10 cellular contexts compared by ENCODE assay signal in the genomic region with DNA sequence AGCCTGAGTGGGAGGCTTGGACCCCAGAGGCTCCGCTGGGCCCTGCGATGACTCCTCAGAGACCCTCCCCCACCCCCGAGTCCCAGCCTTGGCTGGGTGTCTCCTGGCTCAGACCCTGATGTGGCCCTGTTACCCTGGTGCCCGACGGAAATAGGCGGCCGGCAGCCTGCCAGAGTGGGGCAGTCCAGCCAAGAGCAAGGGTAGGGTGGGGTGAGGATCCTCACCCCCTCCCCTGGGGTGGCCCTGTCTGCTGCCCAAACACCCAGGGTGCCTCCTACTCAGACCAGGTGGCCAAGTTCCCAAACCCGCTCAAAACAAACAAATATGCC. TPM values are rescaled to one million over a fixed set of nuclear protein-coding genes. Genes with fewer than 3 reads are reported as not detected.
DNase-seq lines count a peak whose midpoint lies in the region.
"Had no signal": no experiment of that assay in that cellular context is flagged by ENCODE, and none has a peak within 500 bp of the region (broad histone marks: within the 10 kb centered on the region; RNA-seq: fewer than 3 reads in every experiment).

No MANE protein-coding gene starts in this region.

- no peak overlapping the region for H3K23ac ChIP-seq in mesendoderm (ENCODE audit: low read length)

- H2BK15ac ChIP-seq in mesendoderm (replicated peaks; ENCODE audit: low read depth): no peak overlapping the region

- H3K79me1 ChIP-seq in mesendoderm (ENCODE audit: low read length): no peaks in the 10 kb centered on the region

- H3K79me2 ChIP-seq in mesendoderm (ENCODE audit: control insufficient read depth, insufficient read depth, low read length): no peaks in the 10 kb centered on the region

- H3K56ac ChIP-seq in mesendoderm (ENCODE audit: low read length): no peak overlapping the region

- H2BK5ac ChIP-seq in mesendoderm (ENCODE audit: low read length): no peak overlapping the region

- no peak overlapping the region for H3K4me2 ChIP-seq in mesendoderm (ENCODE audit: low read length)

- H3K36me3 ChIP-seq in duodenal mucosa (ENCODE audit: control insufficient read depth in 1 of 2, insufficient read depth in 2 of 2, low read length in 2 of 2): no peaks in the 10 kb centered on the region
- no peaks in the 10 kb centered on the region for H3K36me3 ChIP-seq in mesendoderm (ENCODE audit: control insufficient read depth, insufficient read depth, low read length)

- H3K18ac ChIP-seq in mesendoderm (ENCODE audit: low read length): peak overlapping the region; percentile 0

- H4K5ac ChIP-seq in mesendoderm (ENCODE audit: low read length): no peak overlapping the region

- no CpG with 5 or more reads among the region's 8 CpGs for WGBS in mesendoderm (ENCODE audit: extremely low coverage, insufficient coverage, low lambda C conversion rate)

- H3K9ac ChIP-seq in duodenal mucosa (ENCODE audit: low read depth in 1 of 2, low read length in 2 of 2) (no peak overlapping the region), mesendoderm (ENCODE audit: low read length) (no peak overlapping the region)

- H2AK5ac ChIP-seq in mesendoderm (ENCODE audit: low read length): no peak overlapping the region

- H3K27me3 ChIP-seq in duodenal mucosa (ENCODE audit: control insufficient read depth in 1 of 2, insufficient read depth in 2 of 2, low read length in 2 of 2): no peaks in the 10 kb centered on the region
- no peaks in the 10 kb centered on the region for H3K27me3 ChIP-seq in mesendoderm (ENCODE audit: insufficient read depth, low read length, poor library complexity)

- no peak overlapping the region for H2BK120ac ChIP-seq in mesendoderm (ENCODE audit: low read depth, low read length)

- no peaks in the 10 kb centered on the region for H3K9me3 ChIP-seq in duodenal mucosa (ENCODE audit: control insufficient read depth in 1 of 2, low read length in 2 of 2)

- no peak overlapping the region for H3K4ac ChIP-seq in mesendoderm (ENCODE audit: low read depth, low read length)

- H3K27ac ChIP-seq in duodenal mucosa (ENCODE audit: low read depth, low read length) (peak overlapping the region; percentile 10), mesendoderm (ENCODE audit: low read depth, low read length) (no peak overlapping the region), temporal lobe (ENCODE audit: low read depth, low read length) (peak overlapping the region; percentile 61)

- no peak overlapping the region for H4K8ac ChIP-seq in mesendoderm (ENCODE audit: low read depth, low read length)

- H3K4me1 ChIP-seq in duodenal mucosa (ENCODE audit: control insufficient read depth in 1 of 2, insufficient read depth in 2 of 2, low read length in 2 of 2): peaks cover 20 to 33% of the 10 kb centered on the region in 2 donors
- peaks cover 13% of the 10 kb centered on the region for H3K4me1 ChIP-seq in mesendoderm (ENCODE audit: control insufficient read depth, low read depth, low read length)

- H3K4me3 ChIP-seq in duodenal mucosa (ENCODE audit: low read depth in 1 of 2, low read length in 2 of 2) (no peak overlapping the region), mesendoderm (ENCODE audit: low read length) (no peak overlapping the region)

- DNase-seq in NCI-H2196 treated with DMSO at 0.1 percent for 48 hours (lab: John Stamatoyannopoulos, UW; ENCODE audit: unreplicated experiment) (peak; percentile 87), mesendoderm (no peak), AML-193 (lab: John Stamatoyannopoulos, UW) (no peak), EL (no peak), NCI-H748 (lab: John Stamatoyannopoulos, UW; ENCODE audit: unreplicated experiment) (no peak), NCI-H187 treated with DMSO at 0.1 percent for 48 hours (lab: John Stamatoyannopoulos, UW) (no peak)
- DNase-seq: GDM1, NCI-H1436 treated with DMSO at 0.1 percent for 48 hours had no signal

RNA-seq across cellular contexts. Expression of a gene that starts 15.3 kb away (rescaled TPM):
- 10.7 TPM for polyA plus RNA-seq in mesendoderm (2013, experiment 1 of 2)
- 10.4 TPM for polyA plus RNA-seq in mesendoderm (2013, experiment 2 of 2)
- 13.0 TPM for total RNA-seq in temporal lobe
